ENCODE assay signal across 1 cellular context in genomic region chr14:21383848-21384493, GRCh38.
TF ChIP-seq lines count a peak whose summit lies in the region.

Gene SUPT16H (minus strand): TSS chr14:21384019. CDS start chr14:21383927, 92 bp downstream.

TF ChIP-seq in HepG2, 621 proteins besides CTCF, POLR2A, EP300 and RAD21 (continued from another document and continues in another):
- TF ChIP-seq, protein P1, sequence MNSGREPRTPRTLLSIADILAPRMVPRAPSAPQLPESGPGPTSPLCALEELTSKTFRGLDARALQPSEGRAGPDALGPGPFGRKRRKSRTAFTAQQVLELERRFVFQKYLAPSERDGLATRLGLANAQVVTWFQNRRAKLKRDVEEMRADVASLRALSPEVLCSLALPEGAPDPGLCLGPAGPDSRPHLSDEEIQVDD (CRISPR knock-in tag; IDR thresholded peaks at IDR 0.05; ENCODE audit: borderline replicate concordance), result no peak; the same call in 1 of the 2 replicates
- TF ChIP-seq, protein P2, sequence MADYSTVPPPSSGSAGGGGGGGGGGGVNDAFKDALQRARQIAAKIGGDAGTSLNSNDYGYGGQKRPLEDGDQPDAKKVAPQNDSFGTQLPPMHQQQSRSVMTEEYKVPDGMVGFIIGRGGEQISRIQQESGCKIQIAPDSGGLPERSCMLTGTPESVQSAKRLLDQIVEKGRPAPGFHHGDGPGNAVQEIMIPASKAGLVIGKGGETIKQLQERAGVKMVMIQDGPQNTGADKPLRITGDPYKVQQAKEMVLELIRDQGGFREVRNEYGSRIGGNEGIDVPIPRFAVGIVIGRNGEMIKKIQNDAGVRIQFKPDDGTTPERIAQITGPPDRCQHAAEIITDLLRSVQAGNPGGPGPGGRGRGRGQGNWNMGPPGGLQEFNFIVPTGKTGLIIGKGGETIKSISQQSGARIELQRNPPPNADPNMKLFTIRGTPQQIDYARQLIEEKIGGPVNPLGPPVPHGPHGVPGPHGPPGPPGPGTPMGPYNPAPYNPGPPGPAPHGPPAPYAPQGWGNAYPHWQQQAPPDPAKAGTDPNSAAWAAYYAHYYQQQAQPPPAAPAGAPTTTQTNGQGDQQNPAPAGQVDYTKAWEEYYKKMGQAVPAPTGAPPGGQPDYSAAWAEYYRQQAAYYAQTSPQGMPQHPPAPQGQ (CRISPR knock-in tag; IDR thresholded peaks at IDR 0.05; ENCODE audit: borderline replicate concordance), result no peak
- TF ChIP-seq HNRNPUL1 (IDR thresholded peaks at IDR 0.05; ENCODE audit: low read depth, low read length) (no peak), CHD2 (IDR thresholded peaks at IDR 0.05; ENCODE audit: low read depth, low read length) (peak; percentile 92), ZNF710 (CRISPR knock-in tag; IDR thresholded peaks at IDR 0.05; ENCODE audit: borderline replicate concordance) (no peak; the same call in 1 of the 2 replicates), SRY (CRISPR knock-in tag; IDR thresholded peaks at IDR 0.05) (peak; percentile 95), SNAPC5 (CRISPR knock-in tag; IDR thresholded peaks at IDR 0.05; ENCODE audit: borderline replicate concordance) (no peak), NFATC3 (CRISPR knock-in tag; IDR thresholded peaks at IDR 0.05) (no peak), RBM39 (IDR thresholded peaks at IDR 0.05; ENCODE audit: low read depth, low read length, poor library complexity, severe bottlenecking) (peak; percentile 86), ZNF207 (IDR thresholded peaks at IDR 0.05; ENCODE audit: borderline replicate concordance) (no peak), NCOA5 (CRISPR knock-in tag; IDR thresholded peaks at IDR 0.05) (no peak), RELA (CRISPR knock-in tag; IDR thresholded peaks at IDR 0.05) (no peak), ONECUT2 (CRISPR knock-in tag; IDR thresholded peaks at IDR 0.05) (no peak), ZNF605 (CRISPR knock-in tag; IDR thresholded peaks at IDR 0.05) (peak; percentile 94), FOSL1 (CRISPR knock-in tag; IDR thresholded peaks at IDR 0.05; ENCODE audit: borderline replicate concordance) (0 out of 2 replicates have a peak, but pooled peaks have one; percentile 13), ZNF589 (CRISPR knock-in tag; conservative IDR thresholded peaks at IDR 0.05) (no peak; the same call in 1 of the 2 replicates), SATB2 (CRISPR knock-in tag; IDR thresholded peaks at IDR 0.05) (no peak), GTF2F1 (IDR thresholded peaks at IDR 0.05; ENCODE audit: low read length) (no peak), ZMYM2 (CRISPR knock-in tag; IDR thresholded peaks at IDR 0.05) (0 out of 2 replicates have a peak, but pooled peaks have one; percentile 40), ZSCAN20 (CRISPR knock-in tag; IDR thresholded peaks at IDR 0.05; ENCODE audit: borderline replicate concordance) (no peak; the same call in 1 of the 2 replicates), ZNF619 (CRISPR knock-in tag; IDR thresholded peaks at IDR 0.05) (peak; percentile 96), ELF4 (CRISPR knock-in tag; IDR thresholded peaks at IDR 0.05; ENCODE audit: borderline replicate concordance) (peak; percentile 93), PLRG1 (conservative IDR thresholded peaks at IDR 0.05) (no peak), ZNF225 (CRISPR knock-in tag; IDR thresholded peaks at IDR 0.05) (peak; percentile 50; the same call in 1 of the 2 replicates), ZNF614 (CRISPR knock-in tag; IDR thresholded peaks at IDR 0.05; ENCODE audit: borderline replicate concordance) (no peak; the same call in none of the 2 replicates), ZNF629 (CRISPR knock-in tag; conservative IDR thresholded peaks at IDR 0.05) (no peak), ZNF451 (CRISPR knock-in tag; IDR thresholded peaks at IDR 0.05) (no peak), ZBTB42 (CRISPR knock-in tag; IDR thresholded peaks at IDR 0.05) (peak; percentile 73; the same call in 1 of the 2 replicates), NBN (conservative IDR thresholded peaks at IDR 0.05) (no peak), ZNF512B (CRISPR knock-in tag; IDR thresholded peaks at IDR 0.05; ENCODE audit: borderline replicate concordance) (no peak; the same call in 1 of the 2 replicates), ZKSCAN1 (IDR thresholded peaks at IDR 0.05; ENCODE audit: low read length) (no peak), IRF9 (CRISPR knock-in tag; IDR thresholded peaks at IDR 0.05; ENCODE audit: borderline replicate concordance) (peak; percentile 87; the same call in 1 of the 2 replicates), NFIC (IDR thresholded peaks at IDR 0.05; ENCODE audit: low read length) (peak; percentile 82), JUNB (CRISPR knock-in tag; IDR thresholded peaks at IDR 0.05; ENCODE audit: borderline replicate concordance) (peak; percentile 17; the same call in 1 of the 2 replicates), HNRNPLL (IDR thresholded peaks at IDR 0.05; ENCODE audit: low read depth, low read length, poor library complexity, severe bottlenecking) (peak; percentile 67), RFXANK (CRISPR knock-in tag; IDR thresholded peaks at IDR 0.05) (peak; percentile 34; the same call in 1 of the 2 replicates), ZNF160 (CRISPR knock-in tag; IDR thresholded peaks at IDR 0.05) (no peak; the same call in 1 of the 2 replicates), ZNF670 (CRISPR knock-in tag; IDR thresholded peaks at IDR 0.05; ENCODE audit: borderline replicate concordance) (peak; percentile 86), ZNF644 (CRISPR knock-in tag; IDR thresholded peaks at IDR 0.05; ENCODE audit: low read depth) (no peak), GATA4 (IDR thresholded peaks at IDR 0.05; ENCODE audit: borderline replicate concordance, low read depth) (no peak; the same call in 1 of the 2 replicates), ZNF382 (CRISPR knock-in tag; IDR thresholded peaks at IDR 0.05; ENCODE audit: borderline replicate concordance) (no peak), ZNF556 (CRISPR knock-in tag; IDR thresholded peaks at IDR 0.05; ENCODE audit: borderline replicate concordance) (no peak; the same call in 1 of the 2 replicates), ZNF275 (CRISPR knock-in tag; IDR thresholded peaks at IDR 0.05; ENCODE audit: borderline replicate concordance) (no peak), MED13 (CRISPR knock-in tag; IDR thresholded peaks at IDR 0.05) (no peak)
- TF ChIP-seq, protein P3, sequence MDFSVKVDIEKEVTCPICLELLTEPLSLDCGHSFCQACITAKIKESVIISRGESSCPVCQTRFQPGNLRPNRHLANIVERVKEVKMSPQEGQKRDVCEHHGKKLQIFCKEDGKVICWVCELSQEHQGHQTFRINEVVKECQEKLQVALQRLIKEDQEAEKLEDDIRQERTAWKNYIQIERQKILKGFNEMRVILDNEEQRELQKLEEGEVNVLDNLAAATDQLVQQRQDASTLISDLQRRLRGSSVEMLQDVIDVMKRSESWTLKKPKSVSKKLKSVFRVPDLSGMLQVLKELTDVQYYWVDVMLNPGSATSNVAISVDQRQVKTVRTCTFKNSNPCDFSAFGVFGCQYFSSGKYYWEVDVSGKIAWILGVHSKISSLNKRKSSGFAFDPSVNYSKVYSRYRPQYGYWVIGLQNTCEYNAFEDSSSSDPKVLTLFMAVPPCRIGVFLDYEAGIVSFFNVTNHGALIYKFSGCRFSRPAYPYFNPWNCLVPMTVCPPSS (IDR thresholded peaks at IDR 0.05), result no peak
- TF ChIP-seq, protein P4, sequence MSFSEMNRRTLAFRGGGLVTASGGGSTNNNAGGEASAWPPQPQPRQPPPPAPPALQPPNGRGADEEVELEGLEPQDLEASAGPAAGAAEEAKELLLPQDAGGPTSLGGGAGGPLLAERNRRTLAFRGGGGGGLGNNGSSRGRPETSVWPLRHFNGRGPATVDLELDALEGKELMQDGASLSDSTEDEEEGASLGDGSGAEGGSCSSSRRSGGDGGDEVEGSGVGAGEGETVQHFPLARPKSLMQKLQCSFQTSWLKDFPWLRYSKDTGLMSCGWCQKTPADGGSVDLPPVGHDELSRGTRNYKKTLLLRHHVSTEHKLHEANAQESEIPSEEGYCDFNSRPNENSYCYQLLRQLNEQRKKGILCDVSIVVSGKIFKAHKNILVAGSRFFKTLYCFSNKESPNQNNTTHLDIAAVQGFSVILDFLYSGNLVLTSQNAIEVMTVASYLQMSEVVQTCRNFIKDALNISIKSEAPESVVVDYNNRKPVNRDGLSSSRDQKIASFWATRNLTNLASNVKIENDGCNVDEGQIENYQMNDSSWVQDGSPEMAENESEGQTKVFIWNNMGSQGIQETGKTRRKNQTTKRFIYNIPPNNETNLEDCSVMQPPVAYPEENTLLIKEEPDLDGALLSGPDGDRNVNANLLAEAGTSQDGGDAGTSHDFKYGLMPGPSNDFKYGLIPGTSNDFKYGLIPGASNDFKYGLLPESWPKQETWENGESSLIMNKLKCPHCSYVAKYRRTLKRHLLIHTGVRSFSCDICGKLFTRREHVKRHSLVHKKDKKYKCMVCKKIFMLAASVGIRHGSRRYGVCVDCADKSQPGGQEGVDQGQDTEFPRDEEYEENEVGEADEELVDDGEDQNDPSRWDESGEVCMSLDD (CRISPR knock-in tag; IDR thresholded peaks at IDR 0.05; ENCODE audit: borderline replicate concordance), result 0 out of 2 replicates have a peak, but pooled peaks have one; percentile 18
- TF ChIP-seq, protein P5, sequence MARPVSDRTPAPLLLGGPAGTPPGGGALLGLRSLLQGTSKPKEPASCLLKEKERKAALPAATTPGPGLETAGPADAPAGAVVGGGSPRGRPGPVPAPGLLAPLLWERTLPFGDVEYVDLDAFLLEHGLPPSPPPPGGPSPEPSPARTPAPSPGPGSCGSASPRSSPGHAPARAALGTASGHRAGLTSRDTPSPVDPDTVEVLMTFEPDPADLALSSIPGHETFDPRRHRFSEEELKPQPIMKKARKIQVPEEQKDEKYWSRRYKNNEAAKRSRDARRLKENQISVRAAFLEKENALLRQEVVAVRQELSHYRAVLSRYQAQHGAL (CRISPR knock-in tag; IDR thresholded peaks at IDR 0.05; ENCODE audit: not compliant biosample characterization), result no peak
- TF ChIP-seq, protein P6, sequence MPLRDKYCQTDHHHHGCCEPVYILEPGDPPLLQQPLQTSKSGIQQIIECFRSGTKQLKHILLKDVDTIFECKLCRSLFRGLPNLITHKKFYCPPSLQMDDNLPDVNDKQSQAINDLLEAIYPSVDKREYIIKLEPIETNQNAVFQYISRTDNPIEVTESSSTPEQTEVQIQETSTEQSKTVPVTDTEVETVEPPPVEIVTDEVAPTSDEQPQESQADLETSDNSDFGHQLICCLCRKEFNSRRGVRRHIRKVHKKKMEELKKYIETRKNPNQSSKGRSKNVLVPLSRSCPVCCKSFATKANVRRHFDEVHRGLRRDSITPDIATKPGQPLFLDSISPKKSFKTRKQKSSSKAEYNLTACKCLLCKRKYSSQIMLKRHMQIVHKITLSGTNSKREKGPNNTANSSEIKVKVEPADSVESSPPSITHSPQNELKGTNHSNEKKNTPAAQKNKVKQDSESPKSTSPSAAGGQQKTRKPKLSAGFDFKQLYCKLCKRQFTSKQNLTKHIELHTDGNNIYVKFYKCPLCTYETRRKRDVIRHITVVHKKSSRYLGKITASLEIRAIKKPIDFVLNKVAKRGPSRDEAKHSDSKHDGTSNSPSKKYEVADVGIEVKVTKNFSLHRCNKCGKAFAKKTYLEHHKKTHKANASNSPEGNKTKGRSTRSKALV (CRISPR knock-in tag; IDR thresholded peaks at IDR 0.05), result no peak; the same call in 1 of the 2 replicates
